19 cellular contexts compared by ENCODE assay signal in the genomic region with DNA sequence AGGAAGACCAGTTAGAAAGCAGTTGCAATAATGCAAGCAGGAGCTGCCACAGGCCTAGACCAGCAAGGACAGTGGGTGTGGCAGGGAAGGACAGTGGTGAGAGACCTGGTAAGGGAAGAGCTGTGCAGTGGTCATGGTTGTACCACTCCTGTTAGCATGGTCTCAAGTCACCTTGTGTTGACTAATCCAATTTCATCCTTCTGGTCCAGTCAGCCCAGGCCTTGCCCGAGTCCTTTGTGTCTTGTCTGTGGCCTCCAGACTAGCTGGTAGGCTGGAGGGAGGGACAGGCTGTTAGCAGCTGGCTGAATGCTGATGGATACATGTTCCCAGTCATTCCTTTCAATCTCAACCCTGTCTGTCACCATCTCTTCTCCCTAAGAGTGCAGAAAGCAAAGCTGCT.
"Had no signal": no experiment of that assay in that cellular context is flagged by ENCODE, and none has a peak within 500 bp of the region (broad histone marks: within the 10 kb centered on the region; RNA-seq: fewer than 3 reads in every experiment).

No MANE protein-coding gene starts in this region.

- H3K4me1 Mint-ChIP-seq: stimulated activated effector memory CD8-positive, alpha-beta T cell treated with anti-CD3 and anti-CD28 coated beads, Interleukin-12 subunit alpha, Interleukin-12 subunit beta, amount 100 ng/mL, for 72 hours had no signal

- H3K4me3 Mint-ChIP-seq: naive thymus-derived CD8-positive, alpha-beta T cell; nephron progenitor cell; stimulated activated effector memory CD8-positive, alpha-beta T cell treated with anti-CD3 and anti-CD28 coated beads, Interleukin-12 subunit alpha, Interleukin-12 subunit beta, amount 100 ng/mL, for 72 hours had no signal

- DNase-seq: dorsolateral prefrontal cortex; effector CD4-positive, alpha-beta T cell; foreskin fibroblast; gastrocnemius medialis; naive thymus-derived CD8-positive, alpha-beta T cell; nephron progenitor cell; sigmoid colon; stimulated activated CD4-positive, alpha-beta T cell treated with anti-CD3 and anti-CD28 coated beads, Interleukin-2, amount 100 ng/mL, for 24 hours; stimulated activated CD4-positive, alpha-beta T cell treated with anti-CD3 and anti-CD28 coated beads, Interleukin-4, amount 100 ng/mL, for 24 hours; stimulated activated naive CD4-positive, alpha-beta T cell treated with Interleukin-2 at 50 U/mL for 16 hours; stomach; thyroid gland; trophoblast cell had no signal

- H3K9ac ChIP-seq: parathyroid adenoma had no signal

- H3K36me3 Mint-ChIP-seq: stimulated activated effector memory CD8-positive, alpha-beta T cell treated with anti-CD3 and anti-CD28 coated beads, Interleukin-12 subunit alpha, Interleukin-12 subunit beta, amount 100 ng/mL, for 72 hours had no signal

- H3K27ac ChIP-seq: dorsolateral prefrontal cortex, gastrocnemius medialis, neutrophil, parathyroid adenoma, sigmoid colon, stomach, thyroid gland had no signal

- H3K27ac Mint-ChIP-seq: naive thymus-derived CD8-positive, alpha-beta T cell; nephron progenitor cell; progenitor cell of endocrine pancreas; stimulated activated effector memory CD8-positive, alpha-beta T cell treated with anti-CD3 and anti-CD28 coated beads, Interleukin-12 subunit alpha, Interleukin-12 subunit beta, amount 100 ng/mL, for 72 hours had no signal

- H3K36me3 ChIP-seq: gastrocnemius medialis, neutrophil, sigmoid colon, stomach, thyroid gland had no signal

- ATAC-seq: gastrocnemius medialis; naive thymus-derived CD8-positive, alpha-beta T cell; stimulated activated effector memory CD8-positive, alpha-beta T cell treated with anti-CD3 and anti-CD28 coated beads, Interleukin-12 subunit alpha, Interleukin-12 subunit beta, amount 100 ng/mL, for 72 hours had no signal

- H3K4me1 ChIP-seq: gastrocnemius medialis, parathyroid adenoma, sigmoid colon, stomach, thyroid gland had no signal

- H3K4me3 ChIP-seq: dorsolateral prefrontal cortex, gastrocnemius medialis, sigmoid colon, stomach, thyroid gland had no signal

- FAIRE-seq: colon, keratinocyte had no signal

- H2AFZ ChIP-seq: parathyroid adenoma had no signal

- H3K9me3 ChIP-seq: neutrophil, thyroid gland had no signal

- H3K79me2 ChIP-seq: parathyroid adenoma had no signal

- H3K27me3 ChIP-seq: sigmoid colon, stomach, thyroid gland had no signal
